Comparison of ENCODE assay signal across 9 cellular contexts in the genomic region with DNA sequence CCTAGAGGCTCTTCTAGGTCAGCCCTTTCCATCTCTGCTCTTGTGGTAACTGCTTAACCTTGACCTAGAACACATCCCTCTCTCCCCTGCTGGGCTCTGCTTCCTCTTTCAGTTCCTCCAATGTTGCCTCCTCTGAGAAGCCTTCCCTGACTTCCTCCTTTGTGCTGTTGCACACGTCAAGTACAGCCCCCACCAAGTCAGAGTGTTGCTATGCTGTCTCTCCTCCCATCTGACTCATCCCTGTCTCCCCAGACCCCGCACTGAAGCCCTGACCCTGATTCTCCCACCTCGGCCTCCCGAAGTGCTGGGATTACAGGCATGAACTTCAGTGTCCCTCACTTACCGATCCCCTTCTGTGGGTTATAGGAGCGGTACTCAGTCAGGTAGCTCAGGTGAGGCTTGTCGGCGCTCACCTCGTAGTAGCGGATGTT. TPM values are rescaled to one million over a fixed set of nuclear protein-coding genes. Genes with fewer than 3 reads are reported as not detected.
DNase-seq lines count a peak whose midpoint lies in the region; ATAC-seq, FAIRE-seq and TF ChIP-seq lines count a peak whose summit lies in the region.
"Had no signal": no experiment of that assay in that cellular context is flagged by ENCODE, and none has a peak within 500 bp of the region (broad histone marks: within the 10 kb centered on the region; RNA-seq: fewer than 3 reads in every experiment).

No MANE protein-coding gene starts in this region.

- TF ChIP-seq POLR2A in suprapubic skin (IDR thresholded peaks at IDR 0.05) = no peak

- no peaks in the 10 kb centered on the region for H3K27me3 ChIP-seq in suprapubic skin
- H3K27me3 ChIP-seq: adrenal gland had no signal

- FAIRE-seq in kidney (lab: Jason Lieb, UNC) = no peak

- H3K4me3 ChIP-seq in kidney (ENCODE audit: low read length in 2 of 2) (no peak overlapping the region), suprapubic skin (no peak overlapping the region)
- H3K4me3 ChIP-seq: adrenal gland had no signal

- POLR2A ChIA-PET in GM10248 (lab: Yijun Ruan, JAX) = no interaction called here

- no peaks in the 10 kb centered on the region for H3K36me3 ChIP-seq in kidney (ENCODE audit: control insufficient read depth in 1 of 2, insufficient read depth in 2 of 2, low read length in 2 of 2)
- H3K36me3 ChIP-seq in suprapubic skin = peaks cover 18% of the 10 kb centered on the region
- H3K36me3 ChIP-seq: adrenal gland had no signal

- no peaks in the 10 kb centered on the region for H3K4me1 ChIP-seq in kidney (ENCODE audit: control insufficient read depth in 1 of 2, insufficient read depth in 1 of 2, low read depth in 1 of 2, low read length in 2 of 2)
- no peaks in the 10 kb centered on the region for H3K4me1 ChIP-seq in suprapubic skin
- H3K4me1 ChIP-seq: adrenal gland had no signal

- TF ChIP-seq CTCF in GM10248 (IDR thresholded peaks at IDR 0.05; ENCODE audit: control extremely low read depth, extremely low read depth, low read depth, missing control alignments) = no peak
- no peak for TF ChIP-seq CTCF in kidney (IDR thresholded peaks at IDR 0.05; ENCODE audit: borderline replicate concordance, extremely low read depth, insufficient read depth)
- no peak for TF ChIP-seq CTCF in suprapubic skin (IDR thresholded peaks at IDR 0.05)

- no peak overlapping the region for H3K27ac ChIP-seq in kidney (ENCODE audit: low read depth in 2 of 2, low read length in 2 of 2)
- no peak overlapping the region for H3K27ac ChIP-seq in suprapubic skin

- WGBS in suprapubic skin = 89% methylated on average over 10 of the region's 10 CpGs

- no peaks in the 10 kb centered on the region for H3K9me3 ChIP-seq in kidney (ENCODE audit: control insufficient read depth in 1 of 2, low read length in 2 of 2)
- H3K9me3 ChIP-seq in suprapubic skin = no peaks in the 10 kb centered on the region
- H3K9me3 ChIP-seq: adrenal gland had no signal

- H3K9ac ChIP-seq in kidney (ENCODE audit: low read length in 2 of 2) = no peak overlapping the region

- DNase-seq in GM10248 (ENCODE audit: extremely low spot score) = peak; percentile 72
- peak; percentile 96 for DNase-seq in NOMO-1 treated with DMSO at 0.1 percent for 48 hours (lab: John Stamatoyannopoulos, UW; ENCODE audit: unreplicated experiment)
- peak; percentile 49 for DNase-seq in kidney
- no peak for DNase-seq in NCI-H82 (lab: John Stamatoyannopoulos, UW)
- DNase-seq in suprapubic skin (ENCODE audit: low spot score in 2 of 2) = no peak
- DNase-seq in NCI-H2227 (lab: John Stamatoyannopoulos, UW; ENCODE audit: unreplicated experiment) = no peak

- TF ChIP-seq EP300 in suprapubic skin (IDR thresholded peaks at IDR 0.05) = no peak

- intact Hi-C loops in kidney (cut with DNase I) = no loop called here

- ATAC-seq in GM21723 (IDR thresholded peaks at IDR 0.05; ENCODE audit: unreplicated experiment) (peak; percentile 84), GM21528 (IDR thresholded peaks at IDR 0.05; ENCODE audit: low FRiP score, unreplicated experiment) (no peak)

- CTCF ChIA-PET in GM10248 (lab: Yijun Ruan, JAX) = interaction anchor here (1.0 to 3.0 kb wide), 6 partner anchors 11 to 56 kb away, joined by 3 to 18 read pairs (median 3); a partner anchor contains a TSS

RNA-seq across cellular contexts. Expression of a gene that starts 10.4 kb away (rescaled TPM):
- total RNA-seq in kidney (26.3 TPM), suprapubic skin (10 to 100 TPM; 15.8 to 22.9 (median 20.0) TPM)
- polyA plus RNA-seq in kidney (ENCODE audit: insufficient read depth, low read depth, low replicate concordance) = 11.3 TPM

Comparison
In these comparisons a context has a peak if more than half of its experiments do, and no peak if none do; other contexts are left out.
1. DNase-seq: peak in GM10248 (single experiment), NOMO-1 treated with DMSO at 0.1 percent for 48 hours (single experiment) and kidney (single experiment); none in NCI-H82 (single experiment), suprapubic skin (0 of 2) and NCI-H2227 (single experiment).